In genomic region chr17:21668746-21669508, GRCh38 we compare ENCODE assay signal across 6 cellular contexts. TPM values are rescaled to one million over a fixed set of nuclear protein-coding genes. Genes with fewer than 3 reads are reported as not detected.
"Had no signal": no experiment of that assay in that cellular context is flagged by ENCODE, and none has a peak within 500 bp of the region (broad histone marks: within the 10 kb centered on the region; RNA-seq: fewer than 3 reads in every experiment).

No MANE protein-coding gene starts in this region.

RNA-seq across cellular contexts. Expression of gene KCNJ18, which starts 23.4 kb away (rescaled TPM):
- total RNA-seq: HepG2, HT1080, IMR-90, M059J, Right ventricle myocardium superior, SJSA1 had no signal
